1 cellular context compared by ENCODE assay signal in genomic region chrX:11445540-11445939, GRCh38.
TF ChIP-seq lines count a peak whose summit lies in the region.

No MANE protein-coding gene starts in this region.

TF ChIP-seq in SK-N-SH, 30 proteins besides CTCF, POLR2A, EP300 and RAD21 (continued from another document):
- TF ChIP-seq PBX3 (IDR thresholded peaks at IDR 0.05): no peak
- no peak for TF ChIP-seq ELF1 (IDR thresholded peaks at IDR 0.05)
- no peak for TF ChIP-seq TEAD4 (IDR thresholded peaks at IDR 0.05; ENCODE audit: borderline replicate concordance, insufficient read depth)
- no peak for TF ChIP-seq NFIC (IDR thresholded peaks at IDR 0.05; ENCODE audit: borderline replicate concordance)
